8 cellular contexts compared by ENCODE assay signal in genomic region chr11:12149672-12150225, GRCh38. TPM values are rescaled to one million over a fixed set of nuclear protein-coding genes. Genes with fewer than 3 reads are reported as not detected.
DNase-seq lines count a peak whose midpoint lies in the region; ATAC-seq and TF ChIP-seq lines count a peak whose summit lies in the region.
"Had no signal": no experiment of that assay in that cellular context is flagged by ENCODE, and none has a peak within 500 bp of the region (broad histone marks: within the 10 kb centered on the region; RNA-seq: fewer than 3 reads in every experiment).

No MANE protein-coding gene starts in this region.

- H3K4me3 Mint-ChIP-seq in activated T-helper 1 cell treated with anti-CD3 and anti-CD28 coated beads, Interleukin-12 subunit alpha, Interleukin-12 subunit beta, Interleukin-2, Interleukin-4 antibody, amounts not matched to agents 30 ng/mL and 10 ng/mL and 1 ng/mL, durations not matched to agents 14 hours and 24 hours and 36 hours, result peak overlapping the region; percentile 43
- H3K4me3 Mint-ChIP-seq in GM23338, result no peak overlapping the region
- H3K4me3 Mint-ChIP-seq: IgD-negative memory B cell had no signal

- H3K27me3 Mint-ChIP-seq in activated T-helper 1 cell treated with anti-CD3 and anti-CD28 coated beads, Interleukin-12 subunit alpha, Interleukin-12 subunit beta, Interleukin-2, Interleukin-4 antibody, amounts not matched to agents 30 ng/mL and 10 ng/mL and 1 ng/mL, durations not matched to agents 14 hours and 24 hours and 36 hours (ENCODE audit: insufficient read depth), result no peaks in the 10 kb centered on the region
- peaks cover 2% of the 10 kb centered on the region for H3K27me3 Mint-ChIP-seq in GM23338 (ENCODE audit: insufficient read depth, low read depth, poor library complexity)

- H3K4me1 Mint-ChIP-seq in activated T-helper 1 cell treated with anti-CD3 and anti-CD28 coated beads, Interleukin-12 subunit alpha, Interleukin-12 subunit beta, Interleukin-2, Interleukin-4 antibody, amounts not matched to agents 30 ng/mL and 10 ng/mL and 1 ng/mL, durations not matched to agents 14 hours and 24 hours and 36 hours (ENCODE audit: low read depth), result peaks cover 85% of the 10 kb centered on the region
- H3K4me1 Mint-ChIP-seq in GM23338, result no peaks in the 10 kb centered on the region

- no peak for TF ChIP-seq CTCF in GM23338 (conservative IDR thresholded peaks at IDR 0.05; ENCODE audit: low read depth in 2 of 2)

- no peaks in the 10 kb centered on the region for H3K27me3 ChIP-seq in GM23338 (ENCODE audit: insufficient read depth)

- H3K36me3 ChIP-seq in GM23338 (ENCODE audit: insufficient read depth), result no peaks in the 10 kb centered on the region

- H4K20me1 ChIP-seq in GM23338 (replicated peaks; ENCODE audit: insufficient read depth), result no peaks in the 10 kb centered on the region

- peak; percentile 48 for DNase-seq in activated T-helper 1 cell treated with anti-CD3 and anti-CD28 coated beads, Interleukin-12 subunit alpha, Interleukin-12 subunit beta, Interleukin-2, Interleukin-4 antibody, amounts not matched to agents 30 ng/mL and 10 ng/mL and 1 ng/mL, durations not matched to agents 14 hours and 24 hours and 36 hours (ENCODE audit: low spot score)
- DNase-seq in stimulated activated CD4-positive, alpha-beta T cell treated with anti-CD3 and anti-CD28 coated beads, Interleukin-2, amount 100 ng/mL, for 24 hours, result peak; percentile 62 to 64
- no peak for DNase-seq in GM23338 (ENCODE audit: low spot score)
- no peak for DNase-seq in DMS53 (lab: John Stamatoyannopoulos, UW)
- DNase-seq in dermis blood vessel endothelial cell, result no peak

- H3K27ac Mint-ChIP-seq in activated T-helper 1 cell treated with anti-CD3 and anti-CD28 coated beads, Interleukin-12 subunit alpha, Interleukin-12 subunit beta, Interleukin-2, Interleukin-4 antibody, amounts not matched to agents 30 ng/mL and 10 ng/mL and 1 ng/mL, durations not matched to agents 14 hours and 24 hours and 36 hours, result peak overlapping the region; percentile 92
- no peak overlapping the region for H3K27ac Mint-ChIP-seq in GM23338
- H3K27ac Mint-ChIP-seq: IgD-negative memory B cell had no signal

- no peak overlapping the region for H3K27ac ChIP-seq in GM23338 (ENCODE audit: low read depth)

- intact Hi-C loops in activated T-helper 1 cell treated with anti-CD3 and anti-CD28 coated beads, Interleukin-12 subunit alpha, Interleukin-12 subunit beta, Interleukin-2, Interleukin-4 antibody, amounts not matched to agents 30 ng/mL and 10 ng/mL and 1 ng/mL, durations not matched to agents 14 hours and 24 hours and 36 hours (cut with micrococcal nuclease), result loop anchor here (1.0 to 5.0 kb wide), 11 partner anchors 7 to 133 kb away; partner anchors contain the start of gene MICAL2

- H3K4me1 ChIP-seq in GM23338 (ENCODE audit: insufficient read depth), result no peaks in the 10 kb centered on the region

- H3K79me2 ChIP-seq in GM23338 (replicated peaks; ENCODE audit: insufficient read depth), result no peaks in the 10 kb centered on the region

- peaks cover 4% of the 10 kb centered on the region for H3K9me3 Mint-ChIP-seq in activated T-helper 1 cell treated with anti-CD3 and anti-CD28 coated beads, Interleukin-12 subunit alpha, Interleukin-12 subunit beta, Interleukin-2, Interleukin-4 antibody, amounts not matched to agents 30 ng/mL and 10 ng/mL and 1 ng/mL, durations not matched to agents 14 hours and 24 hours and 36 hours
- no peaks in the 10 kb centered on the region for H3K9me3 Mint-ChIP-seq in GM23338
- H3K9me3 Mint-ChIP-seq: IgD-negative memory B cell had no signal

- peaks cover 52% of the 10 kb centered on the region for H3K36me3 Mint-ChIP-seq in activated T-helper 1 cell treated with anti-CD3 and anti-CD28 coated beads, Interleukin-12 subunit alpha, Interleukin-12 subunit beta, Interleukin-2, Interleukin-4 antibody, amounts not matched to agents 30 ng/mL and 10 ng/mL and 1 ng/mL, durations not matched to agents 14 hours and 24 hours and 36 hours (ENCODE audit: low read depth)
- no peaks in the 10 kb centered on the region; the same call in 2 of the 3 replicates for H3K36me3 Mint-ChIP-seq in GM23338 (ENCODE audit: low read depth)
- H3K36me3 Mint-ChIP-seq: IgD-negative memory B cell had no signal

- ATAC-seq in GM18858 (IDR thresholded peaks at IDR 0.05; ENCODE audit: unreplicated experiment) (peak; percentile 49), HG03175 (IDR thresholded peaks at IDR 0.05; ENCODE audit: unreplicated experiment) (peak; percentile 56), GM23338 (no peak)

- H3K4me2 ChIP-seq in GM23338, result no peak overlapping the region

- no peaks in the 10 kb centered on the region for H3F3A ChIP-seq in GM23338 (replicated peaks; ENCODE audit: low read depth)

- no peaks in the 10 kb centered on the region for H3K9me2 ChIP-seq in GM23338 (ENCODE audit: insufficient read depth)

- H2AFZ ChIP-seq in GM23338, result no peak overlapping the region

- H3K4me3 ChIP-seq in GM23338, result no peak overlapping the region

TF ChIP-seq in GM23338, 12 proteins besides CTCF, POLR2A, EP300 and RAD21:
- TF ChIP-seq POLR2AphosphoS5 (IDR thresholded peaks at IDR 0.05; ENCODE audit: low read depth), result no peak
- TF ChIP-seq STAT1 (IDR thresholded peaks at IDR 0.05; ENCODE audit: unreplicated experiment), result no peak
- TF ChIP-seq EZH2phosphoT487 (IDR thresholded peaks at IDR 0.05; ENCODE audit: unreplicated experiment), result no peak
- TF ChIP-seq ETS1 (IDR thresholded peaks at IDR 0.05), result no peak
- TF ChIP-seq CREB1 (CRISPR knock-in tag; IDR thresholded peaks at IDR 0.05; ENCODE audit: low read depth), result no peak
- no peak for TF ChIP-seq ZNF114 (CRISPR knock-in tag; IDR thresholded peaks at IDR 0.05)
- no peak for TF ChIP-seq NANOG (IDR thresholded peaks at IDR 0.05; ENCODE audit: borderline replicate concordance)

RNA-seq across cellular contexts. Expression of gene MICAL2, which starts 39.4 kb away (rescaled TPM):
- 595 and 619 TPM in 2 replicates for total RNA-seq in activated T-helper 1 cell treated with anti-CD3 and anti-CD28 coated beads, Interleukin-12 subunit alpha, Interleukin-12 subunit beta, Interleukin-2, Interleukin-4 antibody, amounts not matched to agents 30 ng/mL and 10 ng/mL and 1 ng/mL, durations not matched to agents 14 hours and 24 hours and 36 hours
- total RNA-seq in GM23338 (2014; rRNA removed; shearing (Covaris generic)), result 1.4 and 1.7 TPM in 2 replicates
- 0.66 and 1.5 TPM in 2 replicates for polyA plus RNA-seq in GM23338 (2016; fragmentation: Nextera tagmentation; extraction: Ambion mirVana)
- 110 and 124 TPM in 2 replicates for total RNA-seq in dermis blood vessel endothelial cell

Comparison
In these comparisons a context has a peak if more than half of its experiments do, and no peak if none do; other contexts are left out.
1. DNase-seq: peak in activated T-helper 1 cell treated with anti-CD3 and anti-CD28 coated beads, Interleukin-12 subunit alpha, Interleukin-12 subunit beta, Interleukin-2, Interleukin-4 antibody, amounts not matched to agents 30 ng/mL and 10 ng/mL and 1 ng/mL, durations not matched to agents 14 hours and 24 hours and 36 hours (single experiment) and stimulated activated CD4-positive, alpha-beta T cell treated with anti-CD3 and anti-CD28 coated beads, Interleukin-2, amount 100 ng/mL, for 24 hours (2 of 2); none in GM23338 (single experiment), DMS53 (single experiment) and dermis blood vessel endothelial cell (single experiment).
2. RNA of gene MICAL2, which starts 39.4 kb away (total RNA-seq): 595 to 619 TPM in activated T-helper 1 cell treated with anti-CD3 and anti-CD28 coated beads, Interleukin-12 subunit alpha, Interleukin-12 subunit beta, Interleukin-2, Interleukin-4 antibody, amounts not matched to agents 30 ng/mL and 10 ng/mL and 1 ng/mL, durations not matched to agents 14 hours and 24 hours and 36 hours and 110 to 124 TPM in dermis blood vessel endothelial cell; 1.4 to 1.7 TPM in GM23338; every median in the first group is over 10 times any median in the second.